In genomic region chr22:35329114-35329847, GRCh38 we compare ENCODE assay signal across 14 cellular contexts. TPM values are rescaled to one million over a fixed set of nuclear protein-coding genes. Genes with fewer than 3 reads are reported as not detected.
DNase-seq lines count a peak whose midpoint lies in the region; ATAC-seq, FAIRE-seq and TF ChIP-seq lines count a peak whose summit lies in the region.
"Had no signal": no experiment of that assay in that cellular context is flagged by ENCODE, and none has a peak within 500 bp of the region (broad histone marks: within the 10 kb centered on the region; RNA-seq: fewer than 3 reads in every experiment).

No MANE protein-coding gene starts in this region.

- H3K4me3 ChIP-seq in A673 (ENCODE audit: low read depth, low read length, poor library complexity, severe bottlenecking) (no peak overlapping the region), DND-41 (ENCODE audit: low read depth in 1 of 2, low read length in 2 of 2) (peak overlapping the region in 1 of 2 experiments; percentile 17; a peak in 1 of 4 replicates), HepG2 (replicated peaks in 1 of 3; ENCODE audit: insufficient read depth in 1 of 3, low read depth in 2 of 3, low read length in 3 of 3) (no peak overlapping the region), lower leg skin (ENCODE audit: low read depth, poor library complexity, severe bottlenecking) (no peak overlapping the region)
- H3K4me3 ChIP-seq: dorsolateral prefrontal cortex had no signal

- DNase-seq in A673 (ENCODE audit: low spot score) (no peak), DND-41 (no peak), RWPE1 (ENCODE audit: low spot score) (no peak), HepG2 (ENCODE audit: low spot score) (no peak), lower leg skin (ENCODE audit: low spot score in 2 of 2) (no peak), iPS-NIHi11 (ENCODE audit: low spot score) (no peak), cerebellar cortex (ENCODE audit: low spot score) (no peak)
- DNase-seq: NCI-H1436 treated with DMSO at 0.1 percent for 48 hours; NCI-H748 treated with DMSO at 0.1 percent for 48 hours; SK-N-SH; stimulated activated naive B cell treated with anti-CD40 and anti-IgM and Interleukin-4, amounts not matched to agents 10 μg/mL and 1 μg/mL and 100 μg/mL, for 72 hours had no signal

- H3K4me2 ChIP-seq in DND-41 (ENCODE audit: insufficient read depth, low read length) (peak overlapping the region; percentile 62), HepG2 (ENCODE audit: low read depth, low read length) (no peak overlapping the region)
- H3K4me2 ChIP-seq: SK-N-SH had no signal

- no peak overlapping the region for H3K27ac ChIP-seq in A673 (ENCODE audit: low read depth, low read length, poor library complexity, severe bottlenecking)
- H3K27ac ChIP-seq in DND-41 (ENCODE audit: low read length) = peak overlapping the region; percentile 41; the same call in 1 of the 2 replicates
- peak overlapping the region; percentile 75 for H3K27ac ChIP-seq in RWPE1
- peak overlapping the region; percentile 92 for H3K27ac ChIP-seq in HepG2 (ENCODE audit: extremely low read length, insufficient read depth, low read length)
- H3K27ac ChIP-seq: foreskin keratinocyte had no signal

- in situ Hi-C loops in HepG2 (cut with HindIII; ENCODE audit: extremely low pct_ligation_motif_present, low pct_unique_long_range_greater_than_20kb) = no loop called here

- H3K4me1 ChIP-seq in A673 (ENCODE audit: insufficient read depth, low read length, poor library complexity, severe bottlenecking) (peaks cover 6% of the 10 kb centered on the region), DND-41 (ENCODE audit: insufficient read depth, low read length) (peaks cover 19% of the 10 kb centered on the region), HepG2 (ENCODE audit: insufficient read depth, low read length) (peaks cover 53% of the 10 kb centered on the region)
- H3K4me1 ChIP-seq: foreskin keratinocyte had no signal

- H3K27me3 ChIP-seq in A673 (replicated peaks; ENCODE audit: insufficient read depth, low read depth, low read length, poor library complexity) (no peaks in the 10 kb centered on the region), DND-41 (ENCODE audit: insufficient read depth, low read length, poor library complexity) (no peaks in the 10 kb centered on the region), HepG2 (ENCODE audit: control insufficient read depth in 1 of 2, insufficient read depth in 2 of 2, low read length in 2 of 2) (no peaks in the 10 kb centered on the region)
- H3K27me3 ChIP-seq: dorsolateral prefrontal cortex, foreskin keratinocyte had no signal

- no peak overlapping the region for H3K9ac ChIP-seq in DND-41 (ENCODE audit: low read depth, low read length)
- no peak overlapping the region; the same call in 1 of the 2 replicates for H3K9ac ChIP-seq in HepG2 (ENCODE audit: insufficient read depth, low read depth, low read length)
- H3K9ac ChIP-seq: SK-N-SH had no signal

- FAIRE-seq in HepG2 (lab: Jason Lieb, UNC) = no peak

- H3K79me2 ChIP-seq in DND-41 (ENCODE audit: insufficient read depth, low read length) (no peaks in the 10 kb centered on the region), HepG2 (ENCODE audit: insufficient read depth, low read length) (no peaks in the 10 kb centered on the region)

- TF ChIP-seq EP300 in HepG2 (IDR thresholded peaks at IDR 0.05; ENCODE audit: low read depth in 2 of 2, low read length in 2 of 2) (no peak), HepG2 (CRISPR knock-in tag; IDR thresholded peaks at IDR 0.05; ENCODE audit: borderline replicate concordance) (no peak)

- intact Hi-C loops in A673 (cut with micrococcal nuclease; ENCODE audit: unreplicated experiment) = no loop called here
- intact Hi-C loops in HepG2 (cut with micrococcal nuclease; ENCODE audit: unreplicated experiment) = loop anchor here (5.0 kb wide), 1 partner anchor 72 kb away; the partner anchor contains the start of gene HMGXB4
- intact Hi-C loops in lower leg skin (cut with DNase I; ENCODE audit: low total_unique reads) = no loop called here

- H3K36me3 ChIP-seq in A673 (ENCODE audit: insufficient read depth, low read length, poor library complexity, severe bottlenecking) (peaks cover 5% of the 10 kb centered on the region), DND-41 (ENCODE audit: insufficient read depth, low read length) (peaks cover 51% of the 10 kb centered on the region), HepG2 (replicated peaks in 1 of 2; ENCODE audit: control insufficient read depth in 1 of 2, insufficient read depth in 2 of 2, low read length in 2 of 2) (peaks cover 36 to 64% of the 10 kb centered on the region in 2 experiments)

- H3K9me3 ChIP-seq in A673 (ENCODE audit: low read depth, low read length, poor library complexity, severe bottlenecking) (no peaks in the 10 kb centered on the region), DND-41 (ENCODE audit: insufficient read depth, low read length, severe bottlenecking) (no peaks in the 10 kb centered on the region), HepG2 (ENCODE audit: low read length) (no peaks in the 10 kb centered on the region)
- H3K9me3 ChIP-seq: SK-N-SH had no signal

- TF ChIP-seq CTCF in A673 (conservative IDR thresholded peaks at IDR 0.05; ENCODE audit: low read depth, low read length) = 0 out of 2 replicates have a peak, but pooled peaks have one; percentile 12
- no peak for TF ChIP-seq CTCF in DND-41 (IDR thresholded peaks at IDR 0.05; ENCODE audit: borderline replicate concordance, extremely low read depth, low read length, poor library complexity, severe bottlenecking)
- no peak for TF ChIP-seq CTCF in RWPE1 (conservative IDR thresholded peaks at IDR 0.05; ENCODE audit: low read depth)
- 0 out of 2 replicates have a peak, but pooled peaks have one; percentile 16 for TF ChIP-seq CTCF in HepG2 (CRISPR knock-in tag; IDR thresholded peaks at IDR 0.05)
- no peak for TF ChIP-seq CTCF in lower leg skin (IDR thresholded peaks at IDR 0.05)

- POLR2A ChIA-PET in A673 (lab: Charles Lee; ENCODE audit: low non-redundant PET) = no interaction called here
- POLR2A ChIA-PET in RWPE1 (lab: Yijun Ruan, JAX; ENCODE audit: low non-redundant PET) = no interaction called here
- POLR2A ChIA-PET in HepG2 (lab: Yijun Ruan, JAX) = interaction anchor here (1.5 to 3.0 kb wide), 6 partner anchors 16 to 30 kb away, joined by 3 to 49 read pairs (median 10); partner anchors contain the start of gene TOM1

- no peak for ATAC-seq in DND-41 (ENCODE audit: insufficient read depth, low read depth)
- ATAC-seq in HepG2 = no peak
- no peak for ATAC-seq in GM19328 (IDR thresholded peaks at IDR 0.05; ENCODE audit: unreplicated experiment)

- BruUV-seq in A673 (replicated peaks; lab: Mats Ljungman, UMichigan) (no TSS peak), HepG2 (replicated peaks; lab: Mats Ljungman, UMichigan) (TSS peak; percentile 42)

- TF ChIP-seq POLR2A in HepG2 (IDR thresholded peaks at IDR 0.05; ENCODE audit: insufficient read depth in 1 of 2, low read depth in 2 of 2, low read length in 2 of 2) (no peak), lower leg skin (IDR thresholded peaks at IDR 0.05) (no peak)

- H2AFZ ChIP-seq in DND-41 (ENCODE audit: low read depth, low read length) = no peak overlapping the region
- H2AFZ ChIP-seq in HepG2 (ENCODE audit: low read length) = no peak overlapping the region

- H4K20me1 ChIP-seq in DND-41 (ENCODE audit: insufficient read depth, low read length) (no peaks in the 10 kb centered on the region), HepG2 (ENCODE audit: insufficient read depth, low read length) (no peaks in the 10 kb centered on the region)

- TF ChIP-seq RAD21 in HepG2 (CRISPR knock-in tag; IDR thresholded peaks at IDR 0.05) = no peak

- CTCF ChIA-PET in A673 (lab: Charles Lee) (no interaction called here), RWPE1 (lab: Yijun Ruan, JAX) (no interaction called here), HepG2 (lab: Yijun Ruan, JAX; ENCODE audit: low intra/inter-chr PET ratio, low total read pairs) (no interaction called here)

- 71% methylated on average over 12 of the region's 12 CpGs for WGBS in HepG2 (ENCODE audit: low lambda C conversion rate)
- 79 to 84% methylated on average over 12 of the region's 12 CpGs for WGBS in lower leg skin, 2 donors

RNA-seq across cellular contexts. Expression of gene TOM1, which starts 29.6 kb away (rescaled TPM):
- total RNA-seq in A673 (2021) (22.8 and 30.1 TPM in 2 replicates), HepG2 (2016; rRNA removed; fragmentation: Illumina TruSeq; extraction: Trizol) (26.0 and 30.8 TPM in 2 replicates), lower leg skin (100 to 1,000 TPM; 127 to 162 (median 143) TPM)
- 8.2 and 8.9 TPM in 2 replicates for total RNA-seq in HepG2 (2016; cell fraction: cytosol; rRNA removed; fragmentation: Illumina TruSeq; extraction: Trizol; ENCODE audit: low read depth)
- total RNA-seq in HepG2 (2016; cell fraction: insoluble cytoplasmic fraction; rRNA removed; fragmentation: Illumina TruSeq; extraction: Trizol) = 27.3 and 37.6 TPM in 2 replicates
- total RNA-seq in HepG2 (2016; cell fraction: membrane; rRNA removed; fragmentation: Illumina TruSeq; extraction: Trizol) = 14.9 and 15.6 TPM in 2 replicates
- 23.1 and 32.7 TPM in 2 replicates for total RNA-seq in HepG2 (2016; cell fraction: nucleus; rRNA removed; fragmentation: Illumina TruSeq; extraction: Trizol)
- 87.3 and 109 TPM in 2 replicates for polyA plus RNA-seq in HepG2 (2011; rRNA removed)
- polyA plus RNA-seq in HepG2 (2011; cell fraction: cytosol; rRNA removed) = 88.6 and 94.3 TPM in 2 replicates
- polyA plus RNA-seq in HepG2 (2011; cell fraction: nucleus; rRNA removed) = 114 and 120 TPM in 2 replicates
- polyA plus RNA-seq in HepG2 (2012) = 46.6 and 59.1 TPM in 2 replicates
- polyA plus RNA-seq in HepG2 (2016; cell fraction: cytosol; fragmentation: Illumina TruSeq; extraction: Trizol; ENCODE audit: low read depth) = 7.6 and 7.8 TPM in 2 replicates
- 26.3 and 33.2 TPM in 2 replicates for polyA plus RNA-seq in HepG2 (2016; cell fraction: insoluble cytoplasmic fraction; fragmentation: Illumina TruSeq; extraction: Trizol; ENCODE audit: low read depth)
- 11.4 and 13.9 TPM in 2 replicates for polyA plus RNA-seq in HepG2 (2016; cell fraction: membrane; fragmentation: Illumina TruSeq; extraction: Trizol; ENCODE audit: low read depth)
- 40.8 and 47.0 TPM in 2 replicates for polyA plus RNA-seq in HepG2 (2016; cell fraction: nucleus; fragmentation: Illumina TruSeq; extraction: Trizol; ENCODE audit: insufficient read depth, low read depth)
- polyA minus RNA-seq in HepG2 (2011; rRNA and poly(A)+ RNA removed; ENCODE audit: low replicate concordance) = 56.0 and 249 TPM in 2 replicates
- 41.1 and 54.6 TPM in 2 replicates for polyA minus RNA-seq in HepG2 (2011; cell fraction: cytosol; rRNA and poly(A)+ RNA removed)
- polyA minus RNA-seq in HepG2 (2011; cell fraction: nucleus; rRNA and poly(A)+ RNA removed) = 59.4 and 74.8 TPM in 2 replicates

RNA-seq across cellular contexts. Expression of gene HMOX1, which starts 51.6 kb away (rescaled TPM):
- total RNA-seq in A673 (2021) = 2.5 and 2.8 TPM in 2 replicates
- 53.6 and 54.1 TPM in 2 replicates for total RNA-seq in HepG2 (2016; rRNA removed; fragmentation: Illumina TruSeq; extraction: Trizol)
- 12.4 and 15.7 TPM in 2 replicates for total RNA-seq in HepG2 (2016; cell fraction: cytosol; rRNA removed; fragmentation: Illumina TruSeq; extraction: Trizol; ENCODE audit: low read depth)
- 43.9 and 54.4 TPM in 2 replicates for total RNA-seq in HepG2 (2016; cell fraction: insoluble cytoplasmic fraction; rRNA removed; fragmentation: Illumina TruSeq; extraction: Trizol)
- 23.2 and 25.0 TPM in 2 replicates for total RNA-seq in HepG2 (2016; cell fraction: membrane; rRNA removed; fragmentation: Illumina TruSeq; extraction: Trizol)
- 22.0 and 26.2 TPM in 2 replicates for total RNA-seq in HepG2 (2016; cell fraction: nucleus; rRNA removed; fragmentation: Illumina TruSeq; extraction: Trizol)
- 60.5 and 67.4 TPM in 2 replicates for polyA plus RNA-seq in HepG2 (2011; rRNA removed)
- polyA plus RNA-seq in HepG2 (2011; cell fraction: cytosol; rRNA removed) = 42.4 and 72.7 TPM in 2 replicates
- polyA plus RNA-seq in HepG2 (2011; cell fraction: nucleus; rRNA removed) = 28.4 and 28.9 TPM in 2 replicates
- 27.8 and 42.7 TPM in 2 replicates for polyA plus RNA-seq in HepG2 (2012)
- polyA plus RNA-seq in HepG2 (2016; cell fraction: cytosol; fragmentation: Illumina TruSeq; extraction: Trizol; ENCODE audit: low read depth) = 12.3 and 13.2 TPM in 2 replicates
- 58.0 and 69.8 TPM in 2 replicates for polyA plus RNA-seq in HepG2 (2016; cell fraction: insoluble cytoplasmic fraction; fragmentation: Illumina TruSeq; extraction: Trizol; ENCODE audit: low read depth)
- 18.6 and 20.3 TPM in 2 replicates for polyA plus RNA-seq in HepG2 (2016; cell fraction: membrane; fragmentation: Illumina TruSeq; extraction: Trizol; ENCODE audit: low read depth)
- polyA plus RNA-seq in HepG2 (2016; cell fraction: nucleus; fragmentation: Illumina TruSeq; extraction: Trizol; ENCODE audit: insufficient read depth, low read depth) = 47.4 and 49.7 TPM in 2 replicates
- polyA minus RNA-seq in HepG2 (2011; rRNA and poly(A)+ RNA removed; ENCODE audit: low replicate concordance) = 12.4 and 47.0 TPM in 2 replicates
- polyA minus RNA-seq in HepG2 (2011; cell fraction: cytosol; rRNA and poly(A)+ RNA removed) = 23.6 and 31.0 TPM in 2 replicates
- polyA minus RNA-seq in HepG2 (2011; cell fraction: nucleus; rRNA and poly(A)+ RNA removed) = 8.1 and 10.9 TPM in 2 replicates
- 100 to 1,000 TPM in 3 of 4 donors, 10 to 100 TPM in 1; 85.5 to 156 (median 112) TPM for total RNA-seq in lower leg skin

Comparison
In these comparisons a context has a peak if more than half of its experiments do, and no peak if none do; other contexts are left out.
1. CTCF ChIP-seq: peak in A673 (single experiment) and HepG2 (single experiment); none in DND-41 (single experiment), RWPE1 (single experiment) and lower leg skin (0 of 3).